ENCODE assay signal across 7 cellular contexts in genomic region chr2:216474925-216475670, GRCh38. TPM values are rescaled to one million over a fixed set of nuclear protein-coding genes. Genes with fewer than 3 reads are reported as not detected.
DNase-seq lines count a peak whose midpoint lies in the region; ATAC-seq lines count a peak whose summit lies in the region.

No MANE protein-coding gene starts in this region.

- H3K9me3 Mint-ChIP-seq in natural killer cell treated with Interleukin-12 subunit alpha and Interleukin-12 subunit beta and Interleukin-15 and Interleukin-18, amount 100 ng/mL, for 72 hours, result no peaks in the 10 kb centered on the region

- no peak overlapping the region for H3K27ac Mint-ChIP-seq in natural killer cell treated with Interleukin-12 subunit alpha and Interleukin-12 subunit beta and Interleukin-15 and Interleukin-18, amount 100 ng/mL, for 72 hours

- no peaks in the 10 kb centered on the region for H3K27me3 Mint-ChIP-seq in natural killer cell treated with Interleukin-12 subunit alpha and Interleukin-12 subunit beta and Interleukin-15 and Interleukin-18, amount 100 ng/mL, for 72 hours

- peaks cover 5 to 7% of the 10 kb centered on the region in 2 donors for H3K4me1 Mint-ChIP-seq in natural killer cell treated with Interleukin-12 subunit alpha and Interleukin-12 subunit beta and Interleukin-15 and Interleukin-18, amount 100 ng/mL, for 72 hours (ENCODE audit: low read depth in 2 of 2)

- peaks cover 5% of the 10 kb centered on the region for H3K36me3 Mint-ChIP-seq in natural killer cell treated with Interleukin-12 subunit alpha and Interleukin-12 subunit beta and Interleukin-15 and Interleukin-18, amount 100 ng/mL, for 72 hours

- H3K4me3 Mint-ChIP-seq in natural killer cell treated with Interleukin-12 subunit alpha and Interleukin-12 subunit beta and Interleukin-15 and Interleukin-18, amount 100 ng/mL, for 72 hours, result no peak overlapping the region

- peak; percentile 81 for ATAC-seq in HG02870 (IDR thresholded peaks at IDR 0.05; ENCODE audit: unreplicated experiment)
- peak; percentile 60 to 89 for ATAC-seq in natural killer cell treated with Interleukin-12 subunit alpha and Interleukin-12 subunit beta and Interleukin-15 and Interleukin-18, amount 100 ng/mL, for 72 hours
- no peak for ATAC-seq in HG03025 (IDR thresholded peaks at IDR 0.05; ENCODE audit: low FRiP score, unreplicated experiment)

- peak; percentile 23 for DNase-seq in GM19238 (ENCODE audit: insufficient read length, low spot score)
- peak; percentile 30 for DNase-seq in SKM-1 (lab: John Stamatoyannopoulos, UW; ENCODE audit: unreplicated experiment)
- DNase-seq in natural killer cell treated with Interleukin-12 subunit alpha and Interleukin-12 subunit beta and Interleukin-15 and Interleukin-18, amount 100 ng/mL, for 72 hours (ENCODE audit: low spot score), result no peak
- DNase-seq in central memory CD4-positive, alpha-beta T cell, result no peak
- DNase-seq in NCI-H82 (lab: John Stamatoyannopoulos, UW), result no peak

RNA-seq across cellular contexts. Expression of gene RPL37A, which starts 23.5 kb away (rescaled TPM):
- 1,000 to 10,000 TPM; 1,675 to 1,724 TPM for total RNA-seq in natural killer cell treated with Interleukin-12 subunit alpha and Interleukin-12 subunit beta and Interleukin-15 and Interleukin-18, amount 100 ng/mL, for 72 hours

Comparison
In these comparisons a context has a peak if more than half of its experiments do, and no peak if none do; other contexts are left out.
1. DNase-seq: peak in GM19238 (single experiment) and SKM-1 (single experiment); none in natural killer cell treated with Interleukin-12 subunit alpha and Interleukin-12 subunit beta and Interleukin-15 and Interleukin-18, amount 100 ng/mL, for 72 hours (single experiment), central memory CD4-positive, alpha-beta T cell (single experiment) and NCI-H82 (single experiment).